In the genomic region with DNA sequence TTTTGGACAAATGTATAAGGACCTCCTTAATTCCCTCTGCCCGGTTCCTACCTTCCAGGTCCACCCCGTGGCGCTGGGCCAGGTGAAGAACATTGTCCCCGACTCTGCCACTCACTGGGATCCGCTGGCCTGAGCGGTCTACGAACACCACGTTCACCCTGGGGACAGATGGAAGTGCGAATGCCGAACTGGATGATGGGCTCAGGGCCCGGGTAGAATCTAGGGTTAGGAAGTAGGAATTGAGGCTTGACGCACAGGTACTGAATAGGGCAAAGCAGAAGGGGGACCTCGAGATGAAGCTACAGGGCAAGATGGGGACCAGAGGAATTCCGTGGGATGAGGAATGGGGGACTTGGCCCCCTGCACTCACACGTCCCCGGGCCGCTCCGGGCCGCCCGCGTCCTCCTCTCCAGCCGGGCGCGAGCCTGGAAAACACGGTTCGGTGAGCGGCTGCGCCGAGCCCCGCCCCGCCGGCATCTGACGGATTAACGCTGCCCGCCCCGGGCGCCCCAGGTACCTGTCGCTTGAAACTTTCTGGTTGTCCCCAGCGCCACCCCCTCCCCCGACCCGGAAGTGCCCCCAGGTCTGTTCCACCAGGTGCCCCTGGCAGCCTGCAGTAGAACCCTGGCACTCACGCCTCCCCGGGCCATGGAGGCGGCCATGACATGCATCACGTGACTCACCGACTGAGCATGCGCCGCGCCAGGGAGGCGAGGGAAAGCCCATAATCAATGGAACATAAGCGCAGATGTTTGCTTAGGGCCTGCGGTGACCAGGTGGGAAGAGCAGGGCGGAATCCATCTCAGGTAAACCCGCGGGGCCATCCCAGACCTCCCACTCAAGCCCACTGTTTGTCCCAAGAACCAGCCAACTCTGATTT, we compare ENCODE assay signal across 1 cellular context.
TF ChIP-seq lines count a peak whose summit lies in the region.

A gene (minus strand): TSS at position 681 of the 880 bp plus-strand sequence. CDS start 19 bp downstream, at position 662.

TF ChIP-seq in K562, 482 proteins besides CTCF, POLR2A, EP300 and RAD21 (continued from another document and continues in another):
- TF ChIP-seq NCOA1 (IDR thresholded peaks at IDR 0.05; ENCODE audit: low read depth), result no peak
- no peak for TF ChIP-seq TRIM24 (IDR thresholded peaks at IDR 0.05)
- TF ChIP-seq ETV6 (IDR thresholded peaks at IDR 0.05; ENCODE audit: borderline replicate concordance in 1 of 2, low read depth in 2 of 2, low read length in 1 of 2), result no peak
- no peak for TF ChIP-seq ETV6 (CRISPR knock-in tag; IDR thresholded peaks at IDR 0.05; ENCODE audit: borderline replicate concordance)
- no peak for TF ChIP-seq ZNF224 (CRISPR knock-in tag; IDR thresholded peaks at IDR 0.05)
- no peak for TF ChIP-seq KDM1A (IDR thresholded peaks at IDR 0.05)
- TF ChIP-seq, protein P1, sequence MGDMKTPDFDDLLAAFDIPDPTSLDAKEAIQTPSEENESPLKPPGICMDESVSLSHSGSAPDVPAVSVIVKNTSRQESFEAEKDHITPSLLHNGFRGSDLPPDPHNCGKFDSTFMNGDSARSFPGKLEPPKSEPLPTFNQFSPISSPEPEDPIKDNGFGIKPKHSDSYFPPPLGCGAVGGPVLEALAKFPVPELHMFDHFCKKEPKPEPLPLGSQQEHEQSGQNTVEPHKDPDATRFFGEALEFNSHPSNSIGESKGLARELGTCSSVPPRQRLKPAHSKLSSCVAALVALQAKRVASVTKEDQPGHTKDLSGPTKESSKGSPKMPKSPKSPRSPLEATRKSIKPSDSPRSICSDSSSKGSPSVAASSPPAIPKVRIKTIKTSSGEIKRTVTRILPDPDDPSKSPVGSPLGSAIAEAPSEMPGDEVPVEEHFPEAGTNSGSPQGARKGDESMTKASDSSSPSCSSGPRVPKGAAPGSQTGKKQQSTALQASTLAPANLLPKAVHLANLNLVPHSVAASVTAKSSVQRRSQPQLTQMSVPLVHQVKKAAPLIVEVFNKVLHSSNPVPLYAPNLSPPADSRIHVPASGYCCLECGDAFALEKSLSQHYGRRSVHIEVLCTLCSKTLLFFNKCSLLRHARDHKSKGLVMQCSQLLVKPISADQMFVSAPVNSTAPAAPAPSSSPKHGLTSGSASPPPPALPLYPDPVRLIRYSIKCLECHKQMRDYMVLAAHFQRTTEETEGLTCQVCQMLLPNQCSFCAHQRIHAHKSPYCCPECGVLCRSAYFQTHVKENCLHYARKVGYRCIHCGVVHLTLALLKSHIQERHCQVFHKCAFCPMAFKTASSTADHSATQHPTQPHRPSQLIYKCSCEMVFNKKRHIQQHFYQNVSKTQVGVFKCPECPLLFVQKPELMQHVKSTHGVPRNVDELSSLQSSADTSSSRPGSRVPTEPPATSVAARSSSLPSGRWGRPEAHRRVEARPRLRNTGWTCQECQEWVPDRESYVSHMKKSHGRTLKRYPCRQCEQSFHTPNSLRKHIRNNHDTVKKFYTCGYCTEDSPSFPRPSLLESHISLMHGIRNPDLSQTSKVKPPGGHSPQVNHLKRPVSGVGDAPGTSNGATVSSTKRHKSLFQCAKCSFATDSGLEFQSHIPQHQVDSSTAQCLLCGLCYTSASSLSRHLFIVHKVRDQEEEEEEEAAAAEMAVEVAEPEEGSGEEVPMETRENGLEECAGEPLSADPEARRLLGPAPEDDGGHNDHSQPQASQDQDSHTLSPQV (IDR thresholded peaks at IDR 0.05), result peak; percentile 60; the same call in 1 of the 2 replicates
- no peak for TF ChIP-seq RBM14 (IDR thresholded peaks at IDR 0.05; ENCODE audit: borderline replicate concordance, insufficient read depth, low read depth, low read length)
- no peak for TF ChIP-seq DACH1 (IDR thresholded peaks at IDR 0.05; ENCODE audit: partially characterized antibody)
- TF ChIP-seq, protein P2, sequence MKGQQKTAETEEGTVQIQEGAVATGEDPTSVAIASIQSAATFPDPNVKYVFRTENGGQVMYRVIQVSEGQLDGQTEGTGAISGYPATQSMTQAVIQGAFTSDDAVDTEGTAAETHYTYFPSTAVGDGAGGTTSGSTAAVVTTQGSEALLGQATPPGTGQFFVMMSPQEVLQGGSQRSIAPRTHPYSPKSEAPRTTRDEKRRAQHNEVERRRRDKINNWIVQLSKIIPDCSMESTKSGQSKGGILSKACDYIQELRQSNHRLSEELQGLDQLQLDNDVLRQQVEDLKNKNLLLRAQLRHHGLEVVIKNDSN (CRISPR knock-in tag; IDR thresholded peaks at IDR 0.05), result peak; percentile 99
- no peak for TF ChIP-seq ZC3H11A (IDR thresholded peaks at IDR 0.05; ENCODE audit: low read depth, low read length)
- no peak for TF ChIP-seq BRD9 (IDR thresholded peaks at IDR 0.05; ENCODE audit: low read depth, partially characterized antibody)
- TF ChIP-seq HMGN3 (IDR thresholded peaks at IDR 0.05; ENCODE audit: borderline replicate concordance, extremely low read depth, insufficient read length, low read depth, low read length), result no peak
- TF ChIP-seq MBD2 (IDR thresholded peaks at IDR 0.05; ENCODE audit: borderline replicate concordance, low read depth), result 0 out of 2 replicates have a peak, but pooled peaks have one; percentile 38
- TF ChIP-seq ZNF766 (CRISPR knock-in tag; conservative IDR thresholded peaks at IDR 0.05), result no peak
- TF ChIP-seq, protein P3, sequence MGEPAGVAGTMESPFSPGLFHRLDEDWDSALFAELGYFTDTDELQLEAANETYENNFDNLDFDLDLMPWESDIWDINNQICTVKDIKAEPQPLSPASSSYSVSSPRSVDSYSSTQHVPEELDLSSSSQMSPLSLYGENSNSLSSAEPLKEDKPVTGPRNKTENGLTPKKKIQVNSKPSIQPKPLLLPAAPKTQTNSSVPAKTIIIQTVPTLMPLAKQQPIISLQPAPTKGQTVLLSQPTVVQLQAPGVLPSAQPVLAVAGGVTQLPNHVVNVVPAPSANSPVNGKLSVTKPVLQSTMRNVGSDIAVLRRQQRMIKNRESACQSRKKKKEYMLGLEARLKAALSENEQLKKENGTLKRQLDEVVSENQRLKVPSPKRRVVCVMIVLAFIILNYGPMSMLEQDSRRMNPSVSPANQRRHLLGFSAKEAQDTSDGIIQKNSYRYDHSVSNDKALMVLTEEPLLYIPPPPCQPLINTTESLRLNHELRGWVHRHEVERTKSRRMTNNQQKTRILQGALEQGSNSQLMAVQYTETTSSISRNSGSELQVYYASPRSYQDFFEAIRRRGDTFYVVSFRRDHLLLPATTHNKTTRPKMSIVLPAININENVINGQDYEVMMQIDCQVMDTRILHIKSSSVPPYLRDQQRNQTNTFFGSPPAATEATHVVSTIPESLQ (CRISPR knock-in tag; IDR thresholded peaks at IDR 0.05), result peak; percentile 75; the same call in 1 of the 2 replicates
- TF ChIP-seq, protein P4, sequence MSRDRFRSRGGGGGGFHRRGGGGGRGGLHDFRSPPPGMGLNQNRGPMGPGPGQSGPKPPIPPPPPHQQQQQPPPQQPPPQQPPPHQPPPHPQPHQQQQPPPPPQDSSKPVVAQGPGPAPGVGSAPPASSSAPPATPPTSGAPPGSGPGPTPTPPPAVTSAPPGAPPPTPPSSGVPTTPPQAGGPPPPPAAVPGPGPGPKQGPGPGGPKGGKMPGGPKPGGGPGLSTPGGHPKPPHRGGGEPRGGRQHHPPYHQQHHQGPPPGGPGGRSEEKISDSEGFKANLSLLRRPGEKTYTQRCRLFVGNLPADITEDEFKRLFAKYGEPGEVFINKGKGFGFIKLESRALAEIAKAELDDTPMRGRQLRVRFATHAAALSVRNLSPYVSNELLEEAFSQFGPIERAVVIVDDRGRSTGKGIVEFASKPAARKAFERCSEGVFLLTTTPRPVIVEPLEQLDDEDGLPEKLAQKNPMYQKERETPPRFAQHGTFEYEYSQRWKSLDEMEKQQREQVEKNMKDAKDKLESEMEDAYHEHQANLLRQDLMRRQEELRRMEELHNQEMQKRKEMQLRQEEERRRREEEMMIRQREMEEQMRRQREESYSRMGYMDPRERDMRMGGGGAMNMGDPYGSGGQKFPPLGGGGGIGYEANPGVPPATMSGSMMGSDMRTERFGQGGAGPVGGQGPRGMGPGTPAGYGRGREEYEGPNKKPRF (IDR thresholded peaks at IDR 0.05; ENCODE audit: low read depth, low read length), result no peak
- TF ChIP-seq, protein P5, sequence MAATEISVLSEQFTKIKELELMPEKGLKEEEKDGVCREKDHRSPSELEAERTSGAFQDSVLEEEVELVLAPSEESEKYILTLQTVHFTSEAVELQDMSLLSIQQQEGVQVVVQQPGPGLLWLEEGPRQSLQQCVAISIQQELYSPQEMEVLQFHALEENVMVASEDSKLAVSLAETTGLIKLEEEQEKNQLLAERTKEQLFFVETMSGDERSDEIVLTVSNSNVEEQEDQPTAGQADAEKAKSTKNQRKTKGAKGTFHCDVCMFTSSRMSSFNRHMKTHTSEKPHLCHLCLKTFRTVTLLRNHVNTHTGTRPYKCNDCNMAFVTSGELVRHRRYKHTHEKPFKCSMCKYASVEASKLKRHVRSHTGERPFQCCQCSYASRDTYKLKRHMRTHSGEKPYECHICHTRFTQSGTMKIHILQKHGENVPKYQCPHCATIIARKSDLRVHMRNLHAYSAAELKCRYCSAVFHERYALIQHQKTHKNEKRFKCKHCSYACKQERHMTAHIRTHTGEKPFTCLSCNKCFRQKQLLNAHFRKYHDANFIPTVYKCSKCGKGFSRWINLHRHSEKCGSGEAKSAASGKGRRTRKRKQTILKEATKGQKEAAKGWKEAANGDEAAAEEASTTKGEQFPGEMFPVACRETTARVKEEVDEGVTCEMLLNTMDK (IDR thresholded peaks at IDR 0.05; ENCODE audit: borderline replicate concordance, insufficient read depth, low read depth, low read length, poor library complexity, severe bottlenecking), result no peak
- TF ChIP-seq SMARCE1 (IDR thresholded peaks at IDR 0.05), result no peak
- no peak for TF ChIP-seq NFE2L1 (tag; IDR thresholded peaks at IDR 0.05; ENCODE audit: borderline replicate concordance, low read depth)
- TF ChIP-seq, protein P6, sequence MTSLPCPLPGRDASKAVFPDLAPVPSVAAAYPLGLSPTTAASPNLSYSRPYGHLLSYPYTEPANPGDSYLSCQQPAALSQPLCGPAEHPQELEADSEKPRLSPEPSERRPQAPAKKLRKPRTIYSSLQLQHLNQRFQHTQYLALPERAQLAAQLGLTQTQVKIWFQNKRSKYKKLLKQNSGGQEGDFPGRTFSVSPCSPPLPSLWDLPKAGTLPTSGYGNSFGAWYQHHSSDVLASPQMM (CRISPR knock-in tag; IDR thresholded peaks at IDR 0.05), result no peak; the same call in 1 of the 2 replicates
- TF ChIP-seq XRCC5 (IDR thresholded peaks at IDR 0.05; ENCODE audit: low read depth, low read length), result no peak
- no peak for TF ChIP-seq ZNF217 (CRISPR knock-in tag; IDR thresholded peaks at IDR 0.05)
- no peak for TF ChIP-seq TCF7L2 (IDR thresholded peaks at IDR 0.05; ENCODE audit: low read depth, low read length)
- no peak for TF ChIP-seq FOXA1 (IDR thresholded peaks at IDR 0.05; ENCODE audit: borderline replicate concordance)
- TF ChIP-seq FUS (optimal IDR thresholded peaks at IDR 0.05; ENCODE audit: low read depth, low read length), result no peak
- TF ChIP-seq WHSC1 (IDR thresholded peaks at IDR 0.05; ENCODE audit: low read length), result no peak
- TF ChIP-seq XRCC4 (IDR thresholded peaks at IDR 0.05; ENCODE audit: extremely low read depth, insufficient read depth, insufficient read length), result no peak
- TF ChIP-seq ZNF165 (CRISPR knock-in tag; IDR thresholded peaks at IDR 0.05; ENCODE audit: borderline replicate concordance), result no peak
- TF ChIP-seq, protein P7, sequence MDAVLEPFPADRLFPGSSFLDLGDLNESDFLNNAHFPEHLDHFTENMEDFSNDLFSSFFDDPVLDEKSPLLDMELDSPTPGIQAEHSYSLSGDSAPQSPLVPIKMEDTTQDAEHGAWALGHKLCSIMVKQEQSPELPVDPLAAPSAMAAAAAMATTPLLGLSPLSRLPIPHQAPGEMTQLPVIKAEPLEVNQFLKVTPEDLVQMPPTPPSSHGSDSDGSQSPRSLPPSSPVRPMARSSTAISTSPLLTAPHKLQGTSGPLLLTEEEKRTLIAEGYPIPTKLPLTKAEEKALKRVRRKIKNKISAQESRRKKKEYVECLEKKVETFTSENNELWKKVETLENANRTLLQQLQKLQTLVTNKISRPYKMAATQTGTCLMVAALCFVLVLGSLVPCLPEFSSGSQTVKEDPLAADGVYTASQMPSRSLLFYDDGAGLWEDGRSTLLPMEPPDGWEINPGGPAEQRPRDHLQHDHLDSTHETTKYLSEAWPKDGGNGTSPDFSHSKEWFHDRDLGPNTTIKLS (IDR thresholded peaks at IDR 0.05; ENCODE audit: borderline replicate concordance, low read depth), result no peak
- TF ChIP-seq TCF3 (CRISPR knock-in tag; IDR thresholded peaks at IDR 0.05), result no peak
- no peak for TF ChIP-seq ILK (tag; IDR thresholded peaks at IDR 0.05; ENCODE audit: borderline replicate concordance, low read depth)
- no peak for TF ChIP-seq ZNF282 (CRISPR knock-in tag; IDR thresholded peaks at IDR 0.05)
- no peak for TF ChIP-seq ZNF445 (CRISPR knock-in tag; IDR thresholded peaks at IDR 0.05; ENCODE audit: low read depth)
- TF ChIP-seq, protein P8, sequence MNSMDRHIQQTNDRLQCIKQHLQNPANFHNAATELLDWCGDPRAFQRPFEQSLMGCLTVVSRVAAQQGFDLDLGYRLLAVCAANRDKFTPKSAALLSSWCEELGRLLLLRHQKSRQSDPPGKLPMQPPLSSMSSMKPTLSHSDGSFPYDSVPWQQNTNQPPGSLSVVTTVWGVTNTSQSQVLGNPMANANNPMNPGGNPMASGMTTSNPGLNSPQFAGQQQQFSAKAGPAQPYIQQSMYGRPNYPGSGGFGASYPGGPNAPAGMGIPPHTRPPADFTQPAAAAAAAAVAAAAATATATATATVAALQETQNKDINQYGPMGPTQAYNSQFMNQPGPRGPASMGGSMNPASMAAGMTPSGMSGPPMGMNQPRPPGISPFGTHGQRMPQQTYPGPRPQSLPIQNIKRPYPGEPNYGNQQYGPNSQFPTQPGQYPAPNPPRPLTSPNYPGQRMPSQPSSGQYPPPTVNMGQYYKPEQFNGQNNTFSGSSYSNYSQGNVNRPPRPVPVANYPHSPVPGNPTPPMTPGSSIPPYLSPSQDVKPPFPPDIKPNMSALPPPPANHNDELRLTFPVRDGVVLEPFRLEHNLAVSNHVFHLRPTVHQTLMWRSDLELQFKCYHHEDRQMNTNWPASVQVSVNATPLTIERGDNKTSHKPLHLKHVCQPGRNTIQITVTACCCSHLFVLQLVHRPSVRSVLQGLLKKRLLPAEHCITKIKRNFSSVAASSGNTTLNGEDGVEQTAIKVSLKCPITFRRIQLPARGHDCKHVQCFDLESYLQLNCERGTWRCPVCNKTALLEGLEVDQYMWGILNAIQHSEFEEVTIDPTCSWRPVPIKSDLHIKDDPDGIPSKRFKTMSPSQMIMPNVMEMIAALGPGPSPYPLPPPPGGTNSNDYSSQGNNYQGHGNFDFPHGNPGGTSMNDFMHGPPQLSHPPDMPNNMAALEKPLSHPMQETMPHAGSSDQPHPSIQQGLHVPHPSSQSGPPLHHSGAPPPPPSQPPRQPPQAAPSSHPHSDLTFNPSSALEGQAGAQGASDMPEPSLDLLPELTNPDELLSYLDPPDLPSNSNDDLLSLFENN (IDR thresholded peaks at IDR 0.05; ENCODE audit: low read depth in 2 of 2, low read length in 2 of 2), result peak in 1 of 2 experiments; percentile 43; a peak in 1 of 4 replicates
- TF ChIP-seq, protein P9, sequence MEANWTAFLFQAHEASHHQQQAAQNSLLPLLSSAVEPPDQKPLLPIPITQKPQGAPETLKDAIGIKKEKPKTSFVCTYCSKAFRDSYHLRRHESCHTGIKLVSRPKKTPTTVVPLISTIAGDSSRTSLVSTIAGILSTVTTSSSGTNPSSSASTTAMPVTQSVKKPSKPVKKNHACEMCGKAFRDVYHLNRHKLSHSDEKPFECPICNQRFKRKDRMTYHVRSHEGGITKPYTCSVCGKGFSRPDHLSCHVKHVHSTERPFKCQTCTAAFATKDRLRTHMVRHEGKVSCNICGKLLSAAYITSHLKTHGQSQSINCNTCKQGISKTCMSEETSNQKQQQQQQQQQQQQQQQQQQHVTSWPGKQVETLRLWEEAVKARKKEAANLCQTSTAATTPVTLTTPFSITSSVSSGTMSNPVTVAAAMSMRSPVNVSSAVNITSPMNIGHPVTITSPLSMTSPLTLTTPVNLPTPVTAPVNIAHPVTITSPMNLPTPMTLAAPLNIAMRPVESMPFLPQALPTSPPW (CRISPR knock-in tag; IDR thresholded peaks at IDR 0.05), result peak; percentile 39; the same call in 1 of the 2 replicates
- TF ChIP-seq EP400 (IDR thresholded peaks at IDR 0.05), result peak; percentile 67
- TF ChIP-seq RBM25 (IDR thresholded peaks at IDR 0.05; ENCODE audit: low read depth, low read length, severe bottlenecking), result no peak
- no peak for TF ChIP-seq ZNF586 (CRISPR knock-in tag; conservative IDR thresholded peaks at IDR 0.05)
